In the genomic region with DNA sequence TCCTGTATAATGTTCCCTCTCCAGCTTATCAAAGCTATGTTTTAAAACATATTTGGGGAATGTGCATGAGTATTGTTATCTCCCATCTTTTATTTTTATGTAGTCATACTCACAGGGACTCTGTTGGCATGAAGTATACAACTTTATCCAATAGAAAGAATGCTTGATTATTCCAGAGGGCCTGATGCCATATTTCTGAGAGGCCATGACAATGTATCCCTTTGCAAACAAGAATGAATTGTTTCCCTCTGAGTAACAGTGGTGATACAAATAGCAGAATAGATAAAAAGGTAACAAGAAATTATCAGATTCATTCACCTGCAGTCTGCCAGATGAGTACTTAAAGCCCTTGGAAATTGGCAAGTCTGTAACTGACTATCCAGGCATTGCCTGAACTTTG, we compare ENCODE assay signal across 25 cellular contexts.
"Had no signal": no experiment of that assay in that cellular context is flagged by ENCODE, and none has a peak within 500 bp of the region (broad histone marks: within the 10 kb centered on the region; RNA-seq: fewer than 3 reads in every experiment).

No MANE protein-coding gene starts in this region.

- H3K27ac Mint-ChIP-seq: naive thymus-derived CD8-positive, alpha-beta T cell; nephron; stimulated activated naive B cell treated with anti-CD40 and anti-IgM and Interleukin-4, amounts not matched to agents 10 μg/mL and 1 μg/mL and 100 μg/mL, for 72 hours; type B pancreatic cell had no signal

- H3K27me3 Mint-ChIP-seq: type B pancreatic cell had no signal

- H3K4me1 ChIP-seq: left ventricle myocardium inferior, pancreas, prostate gland, stomach, suprapubic skin, tibial nerve, uterus had no signal

- FAIRE-seq: pancreas had no signal

- H3K4me1 Mint-ChIP-seq: naive thymus-derived CD8-positive, alpha-beta T cell; nephron; stimulated activated naive B cell treated with anti-CD40 and anti-IgM and Interleukin-4, amounts not matched to agents 10 μg/mL and 1 μg/mL and 100 μg/mL, for 72 hours had no signal

- H3K27me3 ChIP-seq: pancreas, stomach, suprapubic skin, tibial nerve, uterus had no signal

- DNase-seq: islet precursor cell; left ventricle myocardium inferior; naive thymus-derived CD8-positive, alpha-beta T cell; nucleus accumbens; pancreas; posterior cingulate gyrus; retina; right cardiac atrium; stimulated activated CD4-positive, alpha-beta T cell treated with anti-CD3 and anti-CD28 coated beads, Interleukin-12 subunit alpha, Interleukin-12 subunit beta, amount 100 ng/mL, for 4 hours; stimulated activated CD4-positive, alpha-beta T cell treated with anti-CD3 and anti-CD28 coated beads, Interleukin-15, amount 100 ng/mL, for 24 hours; stimulated activated CD4-positive, alpha-beta T cell treated with anti-CD3 and anti-CD28 coated beads, Interleukin-2, amount 100 ng/mL, for 24 hours; stimulated activated CD4-positive, alpha-beta T cell treated with anti-CD3 and anti-CD28 coated beads, Interleukin-4, amount 100 ng/mL, for 1 hour; stimulated activated naive B cell treated with anti-CD40 and anti-IgM and Interleukin-4, amounts not matched to agents 10 μg/mL and 1 μg/mL and 100 μg/mL, for 72 hours; stimulated activated naive CD8-positive, alpha-beta T cell treated with anti-CD3 and anti-CD28 coated beads, Interleukin-15, Interleukin-2, amounts not matched to agents 100 U/mL and 50 U/mL, for 24 hours; stomach; uterus had no signal

- H3K9me3 ChIP-seq: pancreas, prostate gland, suprapubic skin, tibial nerve, uterus had no signal

- H3K4me3 Mint-ChIP-seq: naive thymus-derived CD8-positive, alpha-beta T cell; nephron; neural crest cell; stimulated activated naive B cell treated with anti-CD40 and anti-IgM and Interleukin-4, amounts not matched to agents 10 μg/mL and 1 μg/mL and 100 μg/mL, for 72 hours; type B pancreatic cell had no signal

- H3K27ac ChIP-seq: left ventricle myocardium inferior, pancreas, prostate gland, skin epidermis, stomach, suprapubic skin, tibial nerve, uterus had no signal

- H3K36me3 Mint-ChIP-seq: stimulated activated naive B cell treated with anti-CD40 and anti-IgM and Interleukin-4, amounts not matched to agents 10 μg/mL and 1 μg/mL and 100 μg/mL, for 72 hours; type B pancreatic cell had no signal

- H3K4me3 ChIP-seq: left ventricle myocardium inferior, lung, pancreas, prostate gland, skin epidermis, stomach, suprapubic skin, tibial nerve, uterus had no signal

- H3K36me3 ChIP-seq: left ventricle myocardium inferior, pancreas, prostate gland, stomach, suprapubic skin, tibial nerve, uterus had no signal

- ATAC-seq: naive thymus-derived CD8-positive, alpha-beta T cell; pancreas; right cardiac atrium; sciatic nerve; stimulated activated naive B cell treated with anti-CD40 and anti-IgM and Interleukin-4, amounts not matched to agents 10 μg/mL and 1 μg/mL and 100 μg/mL, for 72 hours; stimulated activated naive CD8-positive, alpha-beta T cell treated with anti-CD3 and anti-CD28 coated beads, Interleukin-15, Interleukin-2, amounts not matched to agents 100 U/mL and 50 U/mL, for 24 hours had no signal
